In the genomic region with DNA sequence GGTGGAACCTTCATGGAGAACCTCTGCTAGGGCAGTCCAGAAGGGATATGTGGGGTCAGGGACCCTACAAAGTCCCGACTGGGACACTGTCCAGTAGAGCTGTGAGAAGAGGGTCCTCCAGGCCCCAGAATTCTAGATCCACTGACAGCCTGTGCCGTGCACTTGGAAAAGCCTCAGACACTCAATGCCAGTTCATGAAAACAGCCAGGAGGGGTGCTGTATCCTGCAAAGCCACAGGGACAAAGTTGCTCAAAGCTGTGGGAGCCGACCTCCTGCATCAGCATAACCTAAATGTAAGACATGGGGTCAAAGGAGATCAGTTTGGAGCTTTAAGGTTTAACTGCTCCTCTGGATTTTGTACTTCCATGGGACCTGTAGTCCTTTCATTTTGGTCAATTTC, we compare ENCODE assay signal across 1 cellular context.
TF ChIP-seq lines count a peak whose summit lies in the region.

No MANE protein-coding gene starts in this region.

TF ChIP-seq in H1, 55 proteins besides CTCF, POLR2A, EP300 and RAD21:
- TF ChIP-seq TEAD4 (IDR thresholded peaks at IDR 0.05; ENCODE audit: low read depth, low read length) (no peak), TCF12 (IDR thresholded peaks at IDR 0.05; ENCODE audit: low read depth, low read length) (no peak), SUZ12 (IDR thresholded peaks at IDR 0.05; ENCODE audit: low read length) (no peak), EZH2 (IDR thresholded peaks at IDR 0.05; ENCODE audit: low read depth, low read length, severe bottlenecking) (no peak), CEBPB (IDR thresholded peaks at IDR 0.05; ENCODE audit: low read depth, low read length) (no peak), ATF2 (IDR thresholded peaks at IDR 0.05; ENCODE audit: low read length) (no peak), TBP (IDR thresholded peaks at IDR 0.05; ENCODE audit: low read depth, low read length) (no peak), KDM4A (IDR thresholded peaks at IDR 0.05; ENCODE audit: low read depth, low read length, severe bottlenecking) (no peak), SP4 (IDR thresholded peaks at IDR 0.05; ENCODE audit: low read length) (no peak), PHF8 (conservative IDR thresholded peaks at IDR 0.05; ENCODE audit: low read depth, low read length) (no peak), SP2 (IDR thresholded peaks at IDR 0.05; ENCODE audit: low read length) (no peak)
